Comparison of ENCODE assay signal across 20 cellular contexts in the genomic region with DNA sequence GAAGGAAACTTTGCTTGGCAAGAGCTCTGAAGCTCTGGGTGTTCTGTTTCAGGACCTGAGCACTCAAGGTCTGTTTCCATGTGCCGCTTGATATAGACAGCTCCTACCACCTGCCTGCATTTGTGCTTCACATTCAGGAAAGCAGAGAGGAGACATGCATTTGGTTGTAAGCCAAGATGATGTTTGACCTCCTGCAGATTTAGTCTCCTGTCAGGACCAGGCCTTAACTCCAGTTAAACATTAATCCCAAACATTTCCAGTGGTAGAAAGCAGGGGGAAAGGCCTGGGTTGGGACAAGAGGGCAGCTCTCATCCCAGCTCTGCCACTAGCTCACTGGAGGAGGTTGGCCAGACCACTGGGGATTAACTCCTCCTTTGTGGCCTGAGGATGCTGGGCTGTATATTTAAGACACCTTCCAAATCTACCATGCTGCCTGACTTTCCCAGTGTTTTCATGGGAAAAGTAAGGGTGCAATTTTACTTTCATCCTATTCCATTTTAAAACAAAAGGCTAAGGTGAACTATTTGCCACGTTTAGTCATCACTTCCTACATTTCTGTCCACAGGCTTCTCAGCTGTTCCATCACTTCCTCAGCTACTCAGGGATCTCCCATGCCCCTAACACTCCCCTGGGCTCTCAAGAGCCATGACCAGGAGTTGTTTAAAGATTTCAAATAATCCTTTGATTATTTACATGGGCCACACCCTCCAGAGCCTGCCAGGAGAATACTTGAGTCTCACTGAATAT.
DNase-seq lines count a peak whose midpoint lies in the region; ATAC-seq, FAIRE-seq and TF ChIP-seq lines count a peak whose summit lies in the region.
"Had no signal": no experiment of that assay in that cellular context is flagged by ENCODE, and none has a peak within 500 bp of the region (broad histone marks: within the 10 kb centered on the region; RNA-seq: fewer than 3 reads in every experiment).

No MANE protein-coding gene starts in this region.

- H3K4me3 Mint-ChIP-seq in progenitor cell of endocrine pancreas (ENCODE audit: low read depth), result no peak overlapping the region
- H3K4me3 Mint-ChIP-seq in WTC11, result no peak overlapping the region
- H3K4me3 Mint-ChIP-seq: activated naive CD4-positive, alpha-beta T cell treated with anti-CD3 and anti-CD28 coated beads for 36 hours had no signal

- no peak for TF ChIP-seq CTCF in kidney (IDR thresholded peaks at IDR 0.05; ENCODE audit: borderline replicate concordance, extremely low read depth, insufficient read depth)
- TF ChIP-seq CTCF in progenitor cell of endocrine pancreas (IDR thresholded peaks at IDR 0.05; ENCODE audit: unreplicated experiment), result no peak
- no peak for TF ChIP-seq CTCF in GM10266 (IDR thresholded peaks at IDR 0.05; ENCODE audit: control insufficient read depth, insufficient read depth, low read depth, missing control alignments)
- no peak for TF ChIP-seq CTCF in WTC11 (IDR thresholded peaks at IDR 0.05)

- peaks cover 24 to 53% of the 10 kb centered on the region in 2 donors for H3K4me1 ChIP-seq in kidney (ENCODE audit: control insufficient read depth in 1 of 2, insufficient read depth in 1 of 2, low read depth in 1 of 2, low read length in 2 of 2)
- H3K4me1 ChIP-seq: BE2C had no signal

- peak overlapping the region in 1 of 2 donors; percentile 27 for H3K4me3 ChIP-seq in kidney (ENCODE audit: low read length in 2 of 2)
- H3K4me3 ChIP-seq: GM12878, skin epidermis had no signal

- H3K9me3 Mint-ChIP-seq in progenitor cell of endocrine pancreas (ENCODE audit: low read depth) (no peaks in the 10 kb centered on the region), WTC11 (no peaks in the 10 kb centered on the region)
- H3K9me3 Mint-ChIP-seq: activated naive CD4-positive, alpha-beta T cell treated with anti-CD3 and anti-CD28 coated beads for 36 hours had no signal

- peak; percentile 43 for DNase-seq in LHCN-M2 (ENCODE audit: low read depth)
- DNase-seq in kidney, result no peak
- no peak for DNase-seq in progenitor cell of endocrine pancreas (ENCODE audit: low spot score, unreplicated experiment)
- no peak for DNase-seq in GM10266 (ENCODE audit: extremely low spot score)
- no peak for DNase-seq in WTC11 (ENCODE audit: low spot score)
- no peak for DNase-seq in medulla oblongata (ENCODE audit: extremely low spot score)
- DNase-seq: activated naive CD4-positive, alpha-beta T cell treated with anti-CD3 and anti-CD28 coated beads for 36 hours; activated T-cell treated with anti-CD3 and anti-CD28 coated beads for 4 hours; BE2C; GDM1; NCI-H1694; NCI-H446 treated with DMSO at 0.1 percent for 48 hours; posterior cingulate gyrus; stimulated activated CD4-positive, alpha-beta T cell treated with anti-CD3 and anti-CD28 coated beads, Interleukin-4, amount 100 ng/mL, for 24 hours; substantia nigra had no signal

- H3K27ac Mint-ChIP-seq in progenitor cell of endocrine pancreas, result peak overlapping the region; percentile 15
- H3K27ac Mint-ChIP-seq in WTC11, result no peak overlapping the region
- H3K27ac Mint-ChIP-seq: activated naive CD4-positive, alpha-beta T cell treated with anti-CD3 and anti-CD28 coated beads for 36 hours had no signal

- H3K9ac ChIP-seq in kidney (ENCODE audit: low read length in 2 of 2), result peak overlapping the region in 1 of 2 donors; percentile 29

- H3K36me3 Mint-ChIP-seq in progenitor cell of endocrine pancreas (ENCODE audit: insufficient read depth), result no peaks in the 10 kb centered on the region
- no peaks in the 10 kb centered on the region for H3K36me3 Mint-ChIP-seq in WTC11

- FAIRE-seq in kidney (lab: Jason Lieb, UNC), result no peak
- FAIRE-seq: D721Med, endometrium, GM12878 had no signal

- no peaks in the 10 kb centered on the region for H3K9me3 ChIP-seq in kidney (ENCODE audit: control insufficient read depth in 1 of 2, low read length in 2 of 2)
- H3K9me3 ChIP-seq: BE2C had no signal

- peaks cover 17% of the 10 kb centered on the region for H3K4me1 Mint-ChIP-seq in progenitor cell of endocrine pancreas (ENCODE audit: low read depth)
- H3K4me1 Mint-ChIP-seq in WTC11, result no peaks in the 10 kb centered on the region

- no peaks in the 10 kb centered on the region for H3K36me3 ChIP-seq in kidney (ENCODE audit: control insufficient read depth in 1 of 2, insufficient read depth in 2 of 2, low read length in 2 of 2)
- H3K36me3 ChIP-seq: BE2C had no signal

- no peaks in the 10 kb centered on the region for H3K27me3 Mint-ChIP-seq in progenitor cell of endocrine pancreas
- no peaks in the 10 kb centered on the region; the same call in 1 of the 2 replicates for H3K27me3 Mint-ChIP-seq in WTC11 (ENCODE audit: low read depth)

- CTCF ChIA-PET in WTC11 (lab: Charles Lee), result interaction anchor here (0.9 to 1.2 kb wide), 2 partner anchors 12 to 95 kb away, joined by 4 read pairs; no protein-coding TSS in a partner anchor

- H3K27ac ChIP-seq in kidney (ENCODE audit: low read depth in 2 of 2, low read length in 2 of 2), result peak overlapping the region; percentile 77 to 84
- H3K27ac ChIP-seq: skin epidermis had no signal

- intact Hi-C loops in kidney (cut with DNase I), result no loop called here

- ATAC-seq in GM18511 (IDR thresholded peaks at IDR 0.05; ENCODE audit: unreplicated experiment), result peak; percentile 16
- ATAC-seq in WTC11, result no peak
- ATAC-seq: GM12878 had no signal

- POLR2A ChIA-PET in WTC11 (lab: Charles Lee), result interaction anchor here (0.6 kb wide), 1 partner anchor 448 kb away, joined by 3 read pairs; no protein-coding TSS in a partner anchor

TF ChIP-seq in WTC11, 78 proteins besides CTCF, POLR2A, EP300 and RAD21:
- TF ChIP-seq, protein P1, sequence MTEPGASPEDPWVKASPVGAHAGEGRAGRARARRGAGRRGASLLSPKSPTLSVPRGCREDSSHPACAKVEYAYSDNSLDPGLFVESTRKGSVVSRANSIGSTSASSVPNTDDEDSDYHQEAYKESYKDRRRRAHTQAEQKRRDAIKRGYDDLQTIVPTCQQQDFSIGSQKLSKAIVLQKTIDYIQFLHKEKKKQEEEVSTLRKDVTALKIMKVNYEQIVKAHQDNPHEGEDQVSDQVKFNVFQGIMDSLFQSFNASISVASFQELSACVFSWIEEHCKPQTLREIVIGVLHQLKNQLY (CRISPR knock-in tag; IDR thresholded peaks at IDR 0.05), result no peak
- TF ChIP-seq, protein P2, sequence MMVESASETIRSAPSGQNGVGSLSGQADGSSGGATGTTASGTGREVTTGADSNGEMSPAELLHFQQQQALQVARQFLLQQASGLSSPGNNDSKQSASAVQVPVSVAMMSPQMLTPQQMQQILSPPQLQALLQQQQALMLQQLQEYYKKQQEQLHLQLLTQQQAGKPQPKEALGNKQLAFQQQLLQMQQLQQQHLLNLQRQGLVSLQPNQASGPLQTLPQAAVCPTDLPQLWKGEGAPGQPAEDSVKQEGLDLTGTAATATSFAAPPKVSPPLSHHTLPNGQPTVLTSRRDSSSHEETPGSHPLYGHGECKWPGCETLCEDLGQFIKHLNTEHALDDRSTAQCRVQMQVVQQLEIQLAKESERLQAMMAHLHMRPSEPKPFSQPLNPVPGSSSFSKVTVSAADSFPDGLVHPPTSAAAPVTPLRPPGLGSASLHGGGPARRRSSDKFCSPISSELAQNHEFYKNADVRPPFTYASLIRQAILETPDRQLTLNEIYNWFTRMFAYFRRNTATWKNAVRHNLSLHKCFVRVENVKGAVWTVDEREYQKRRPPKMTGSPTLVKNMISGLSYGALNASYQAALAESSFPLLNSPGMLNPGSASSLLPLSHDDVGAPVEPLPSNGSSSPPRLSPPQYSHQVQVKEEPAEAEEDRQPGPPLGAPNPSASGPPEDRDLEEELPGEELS (CRISPR knock-in tag; IDR thresholded peaks at IDR 0.05), result no peak
- no peak for TF ChIP-seq JUN (CRISPR knock-in tag; IDR thresholded peaks at IDR 0.05)
